In genomic region chr20:24696396-24696795, GRCh38 we compare ENCODE assay signal across 15 cellular contexts.
"Had no signal": no experiment of that assay in that cellular context is flagged by ENCODE, and none has a peak within 500 bp of the region (broad histone marks: within the 10 kb centered on the region; RNA-seq: fewer than 3 reads in every experiment).

No MANE protein-coding gene starts in this region.

- H3K4me1 Mint-ChIP-seq: activated B cell treated with CpG ODN at 0.5 μM for 24 hours; activated naive CD4-positive, alpha-beta T cell treated with anti-CD3 and anti-CD28 coated beads, Interleukin-2, amount 50 U/mL, for 24 hours had no signal

- H3K36me3 Mint-ChIP-seq: activated naive CD4-positive, alpha-beta T cell treated with anti-CD3 and anti-CD28 coated beads, Interleukin-2, amount 50 U/mL, for 24 hours had no signal

- H3K9me3 ChIP-seq: adrenal gland, gastroesophageal sphincter, prostate gland, right lobe of liver, spleen, vagina had no signal

- H3K27me3 ChIP-seq: adrenal gland, right lobe of liver, vagina had no signal

- ATAC-seq: gastroesophageal sphincter, right lobe of liver had no signal

- H3K4me1 ChIP-seq: right lobe of liver had no signal

- H3K9me3 Mint-ChIP-seq: activated B cell treated with CpG ODN at 0.5 μM for 24 hours; activated naive CD4-positive, alpha-beta T cell treated with anti-CD3 and anti-CD28 coated beads, Interleukin-2, amount 50 U/mL, for 24 hours had no signal

- H3K36me3 ChIP-seq: adrenal gland, cardiac muscle cell, gastroesophageal sphincter, prostate gland, right lobe of liver, spleen, vagina had no signal

- H3K27ac ChIP-seq: cardiac muscle cell, gastroesophageal sphincter, prostate gland, right lobe of liver, spleen, vagina had no signal

- H3K4me3 Mint-ChIP-seq: activated B cell treated with CpG ODN at 0.5 μM for 24 hours; activated naive CD4-positive, alpha-beta T cell treated with anti-CD3 and anti-CD28 coated beads, Interleukin-2, amount 50 U/mL, for 24 hours had no signal

- H3K27ac Mint-ChIP-seq: activated B cell treated with CpG ODN at 0.5 μM for 24 hours; activated naive CD4-positive, alpha-beta T cell treated with anti-CD3 and anti-CD28 coated beads, Interleukin-2, amount 50 U/mL, for 24 hours had no signal

- DNase-seq: activated B cell treated with CpG ODN at 0.5 μM for 24 hours; activated CD4-positive, alpha-beta T cell treated with anti-CD3 and anti-CD28 coated beads for 48 hours; activated T-cell treated with anti-CD3 and anti-CD28 coated beads, Interleukin-2, amount 50 U/mL, for 48 hours; erythroblast; hypothalamus; mesendoderm; spleen; SW 1271 had no signal

- H3K4me3 ChIP-seq: adrenal gland, cardiac muscle cell, gastroesophageal sphincter, prostate gland, right lobe of liver, spleen, vagina had no signal
